ENCODE assay signal across 5 cellular contexts in genomic region chr1:144537234-144537633, GRCh38. TPM values are rescaled to one million over a fixed set of nuclear protein-coding genes. Genes with fewer than 3 reads are reported as not detected.
"Had no signal": no experiment of that assay in that cellular context is flagged by ENCODE, and none has a peak within 500 bp of the region (broad histone marks: within the 10 kb centered on the region; RNA-seq: fewer than 3 reads in every experiment).

No MANE protein-coding gene starts in this region.

RNA-seq across cellular contexts. Expression of gene PPIAL4F, which starts 55.5 kb away (rescaled TPM):
- total RNA-seq: HepG2, HT-29, HT1080, IMR-90, K562 had no signal
